8 cellular contexts compared by ENCODE assay signal in the genomic region with DNA sequence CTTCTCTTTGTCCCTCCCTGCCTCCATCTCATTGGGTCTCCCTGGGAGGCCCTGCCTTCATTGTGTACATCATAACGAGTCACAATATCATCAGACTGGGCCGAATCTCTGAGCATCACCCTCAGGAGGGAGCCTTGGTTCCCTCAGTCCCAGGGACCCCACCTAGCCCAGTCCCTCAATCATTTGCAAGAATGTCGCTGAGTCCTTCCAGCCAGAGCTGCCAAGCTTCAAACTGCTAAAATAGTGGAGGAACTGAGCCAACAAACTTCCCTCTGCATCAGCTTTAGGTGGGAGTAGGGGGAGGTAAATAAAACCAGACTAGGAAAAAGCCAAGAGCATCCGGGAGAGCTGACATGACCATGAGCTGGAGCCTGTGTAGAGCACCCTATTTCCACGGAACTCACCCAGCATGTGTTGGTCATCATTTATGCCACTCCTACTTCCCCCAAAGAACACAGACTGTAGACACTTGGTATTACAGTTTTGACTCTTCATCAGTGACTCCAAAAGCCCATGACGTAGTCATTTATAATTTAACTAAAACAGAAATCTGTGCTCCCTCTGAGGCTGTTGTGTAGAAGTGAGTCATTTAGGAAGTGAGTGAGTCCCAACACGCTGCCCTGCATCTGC. TPM values are rescaled to one million over a fixed set of nuclear protein-coding genes. Genes with fewer than 3 reads are reported as not detected.
DNase-seq lines count a peak whose midpoint lies in the region; ATAC-seq and TF ChIP-seq lines count a peak whose summit lies in the region.

No MANE protein-coding gene starts in this region.

- H3K9me3 ChIP-seq in HUES48 (ENCODE audit: control insufficient read depth, insufficient read depth, low read length), result peaks cover 3% of the 10 kb centered on the region
- H3K9me3 ChIP-seq in upper lobe of right lung, result no peaks in the 10 kb centered on the region

- H3K4me1 ChIP-seq in HUES48 (ENCODE audit: control insufficient read depth, insufficient read depth, low read length) (peaks cover 46% of the 10 kb centered on the region), upper lobe of right lung (no peaks in the 10 kb centered on the region)

- DNase-seq in iris pigment epithelial cell (ENCODE audit: low read depth), result peak; percentile 31
- no peak for DNase-seq in upper lobe of right lung
- DNase-seq in C1 segment of cervical spinal cord (lab: John Stamatoyannopoulos, UW), result no peak
- DNase-seq in NCI-H1105 (lab: John Stamatoyannopoulos, UW), result no peak
- no peak for DNase-seq in cerebellar cortex (ENCODE audit: low spot score)

- intact Hi-C loops in upper lobe of right lung (cut with DNase I), result no loop called here

- H3K36me3 ChIP-seq in HUES48 (ENCODE audit: control insufficient read depth, insufficient read depth, low read length) (no peaks in the 10 kb centered on the region), upper lobe of right lung (no peaks in the 10 kb centered on the region)

- no peak for TF ChIP-seq CTCF in upper lobe of right lung (IDR thresholded peaks at IDR 0.05)

- H3K27me3 ChIP-seq in HUES48 (ENCODE audit: control insufficient read depth, insufficient read depth, low read length) (no peaks in the 10 kb centered on the region), upper lobe of right lung (no peaks in the 10 kb centered on the region)

- ATAC-seq in GM18508 (IDR thresholded peaks at IDR 0.05; ENCODE audit: insufficient read depth, unreplicated experiment) (peak; percentile 62), GM21737 (IDR thresholded peaks at IDR 0.05; ENCODE audit: unreplicated experiment) (peak; percentile 46), upper lobe of right lung (no peak)

- H3K9ac ChIP-seq in HUES48 (ENCODE audit: low read depth, low read length), result no peak overlapping the region

- H3K27ac ChIP-seq in HUES48 (ENCODE audit: low read depth, low read length), result peak overlapping the region; percentile 36
- no peak overlapping the region for H3K27ac ChIP-seq in upper lobe of right lung

- H3K4me3 ChIP-seq in HUES48 (ENCODE audit: low read depth, low read length) (no peak overlapping the region), upper lobe of right lung (no peak overlapping the region)

RNA-seq across cellular contexts. Expression of a gene that starts 28.8 kb away (rescaled TPM):
- not detected for total RNA-seq in upper lobe of right lung
